8 cellular contexts compared by ENCODE assay signal in the genomic region with DNA sequence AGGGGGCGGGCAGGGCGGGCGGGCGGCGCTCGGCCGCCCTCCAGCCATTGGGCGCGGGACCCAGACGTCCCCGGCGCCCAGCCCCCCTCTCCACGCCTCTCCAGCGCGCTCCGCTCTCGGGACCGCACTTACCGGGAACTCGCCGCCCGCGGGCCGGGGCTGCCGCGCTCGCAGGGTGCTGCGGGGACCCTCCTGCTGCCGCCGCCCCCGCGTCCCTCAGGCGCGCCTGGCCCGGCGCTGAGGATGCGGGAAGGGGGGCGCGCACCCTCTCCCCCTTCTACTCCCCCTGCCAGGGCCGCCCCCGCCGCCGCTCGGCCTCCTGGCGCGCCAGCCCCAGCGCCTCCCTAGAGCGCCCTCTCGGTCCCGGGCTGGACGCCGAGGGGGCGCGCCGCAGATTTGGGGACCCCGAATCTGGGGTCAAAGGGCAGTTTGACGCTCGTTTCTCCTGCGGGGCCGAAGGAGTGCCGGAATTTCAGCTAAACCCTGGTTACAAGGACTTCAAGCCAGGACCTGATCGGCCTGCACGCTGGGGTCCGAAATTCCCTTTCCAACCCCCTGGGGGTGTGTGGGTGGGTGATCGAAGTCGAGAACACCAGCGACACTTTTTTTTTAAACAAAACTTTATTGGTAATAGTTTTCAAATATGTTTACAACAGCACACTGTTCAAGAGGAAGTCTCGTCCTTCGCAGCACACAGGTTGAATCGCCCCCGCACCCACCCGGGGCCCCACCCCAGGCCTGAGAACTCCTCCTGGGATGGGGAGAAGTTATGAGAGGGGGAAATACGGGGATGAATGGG. TPM values are rescaled to one million over a fixed set of nuclear protein-coding genes. Genes with fewer than 3 reads are reported as not detected.
DNase-seq lines count a peak whose midpoint lies in the region; ATAC-seq and TF ChIP-seq lines count a peak whose summit lies in the region.

No MANE protein-coding gene starts in this region.

- ATAC-seq in GM21367 (IDR thresholded peaks at IDR 0.05; ENCODE audit: unreplicated experiment) (peak; percentile 43), left cardiac atrium (peak; percentile 87 to 88)

- peak overlapping the region; percentile 98 for H3K27ac Mint-ChIP-seq in progenitor cell of endocrine pancreas

- peak; percentile 72 for TF ChIP-seq POLR2A in Raji (IDR thresholded peaks at IDR 0.05; ENCODE audit: insufficient read depth, low read depth, low read length)

- peaks cover 12% of the 10 kb centered on the region for H3K4me1 Mint-ChIP-seq in progenitor cell of endocrine pancreas (ENCODE audit: low read depth)

- peaks cover 3% of the 10 kb centered on the region for H3K27me3 Mint-ChIP-seq in progenitor cell of endocrine pancreas

- TF ChIP-seq CTCF in progenitor cell of endocrine pancreas (IDR thresholded peaks at IDR 0.05; ENCODE audit: unreplicated experiment) = peak; percentile 47

- DNase-seq in DMS53 treated with DMSO at 0.1 percent for 48 hours (lab: John Stamatoyannopoulos, UW; ENCODE audit: unreplicated experiment) = peak; percentile 39
- DNase-seq in HUDEP-2 (lab: John Stamatoyannopoulos, UW; ENCODE audit: unreplicated experiment in 76 of 76) = peak in 71 of 76 experiments; percentile 66 to 98 (median 87)
- peak; percentile 67 for DNase-seq in activated naive CD4-positive, alpha-beta T cell treated with anti-CD3 and anti-CD28 coated beads, Interleukin-2, amount 50 U/mL, for 16 hours
- DNase-seq in left cardiac atrium = no peak
- peak; percentile 62 for DNase-seq in progenitor cell of endocrine pancreas (ENCODE audit: low spot score, unreplicated experiment)
- no peak for DNase-seq in NCI-H2107 (lab: John Stamatoyannopoulos, UW)

- H3K36me3 Mint-ChIP-seq in progenitor cell of endocrine pancreas (ENCODE audit: insufficient read depth) = peaks cover 20% of the 10 kb centered on the region

- H3K9me3 Mint-ChIP-seq in progenitor cell of endocrine pancreas (ENCODE audit: low read depth) = peaks cover 3% of the 10 kb centered on the region

- intact Hi-C loops in left cardiac atrium (cut with DNase I) = no loop called here

- peak overlapping the region; percentile 96 for H3K4me3 Mint-ChIP-seq in progenitor cell of endocrine pancreas (ENCODE audit: low read depth)

RNA-seq across cellular contexts. Expression of a gene that starts 0.7 kb away (rescaled TPM):
- total RNA-seq in left cardiac atrium = 10 to 100 TPM; 33.4 to 39.1 TPM
- total RNA-seq in progenitor cell of endocrine pancreas = 64.7 and 72.4 TPM in 2 replicates

RNA-seq across cellular contexts. Expression of a gene that starts 5.7 kb away (rescaled TPM):
- total RNA-seq in left cardiac atrium (not detected), progenitor cell of endocrine pancreas (0.43 TPM in 1 of 2 replicates, not detected in the other)

RNA-seq across cellular contexts. Expression of a gene that starts 18.7 kb away (rescaled TPM):
- total RNA-seq in left cardiac atrium = 1 to 10 TPM; 4.6 to 5.7 TPM
- total RNA-seq in progenitor cell of endocrine pancreas = 3.0 and 3.5 TPM in 2 replicates

RNA-seq across cellular contexts. Expression of a gene that starts 26.3 kb away (rescaled TPM):
- total RNA-seq in left cardiac atrium (100 to 1,000 TPM; 348 to 418 TPM), progenitor cell of endocrine pancreas (87.4 and 92.1 TPM in 2 replicates)

RNA-seq across cellular contexts. Expression of a gene that starts 29.4 kb away (rescaled TPM):
- under 1 TPM; 0.50 to 0.88 TPM for total RNA-seq in left cardiac atrium
- 5.7 and 7.7 TPM in 2 replicates for total RNA-seq in progenitor cell of endocrine pancreas

Comparison
In these comparisons a context has a peak if more than half of its experiments do, and no peak if none do; other contexts are left out.
1. DNase-seq: peak in DMS53 treated with DMSO at 0.1 percent for 48 hours (single experiment), HUDEP-2 (71 of 76), activated naive CD4-positive, alpha-beta T cell treated with anti-CD3 and anti-CD28 coated beads, Interleukin-2, amount 50 U/mL, for 16 hours (single experiment) and progenitor cell of endocrine pancreas (single experiment); none in left cardiac atrium (single experiment) and NCI-H2107 (single experiment).